ENCODE assay signal across 8 cellular contexts in genomic region chr15:55526559-55527036, GRCh38. TPM values are rescaled to one million over a fixed set of nuclear protein-coding genes. Genes with fewer than 3 reads are reported as not detected.
DNase-seq lines count a peak whose midpoint lies in the region; ATAC-seq and TF ChIP-seq lines count a peak whose summit lies in the region.

No MANE protein-coding gene starts in this region.

- DNase-seq in AML-193 (lab: John Stamatoyannopoulos, UW) (peak; percentile 67 to 71), GM03348 (ENCODE audit: low spot score) (peak; percentile 67), NCI-H146 treated with DMSO at 0.1 percent for 48 hours (lab: John Stamatoyannopoulos, UW; ENCODE audit: unreplicated experiment) (peak; percentile 0), inferior parietal cortex (ENCODE audit: extremely low spot score) (peak; percentile 5), upper lobe of right lung (no peak), GOT3 (lab: John Stamatoyannopoulos, UW) (no peak)
- no peak for DNase-seq in activated naive CD8-positive, alpha-beta T cell treated with anti-CD3 and anti-CD28 coated beads, Interleukin-2, amount 50 U/mL, for 24 hours

- no peaks in the 10 kb centered on the region for H3K9me3 Mint-ChIP-seq in activated naive CD8-positive, alpha-beta T cell treated with anti-CD3 and anti-CD28 coated beads, Interleukin-2, amount 50 U/mL, for 24 hours

- intact Hi-C loops in upper lobe of right lung (cut with DNase I) = no loop called here

- H3K27me3 ChIP-seq in upper lobe of right lung = no peaks in the 10 kb centered on the region

- H3K4me1 ChIP-seq in upper lobe of right lung = no peaks in the 10 kb centered on the region

- no peaks in the 10 kb centered on the region for H3K36me3 Mint-ChIP-seq in activated naive CD8-positive, alpha-beta T cell treated with anti-CD3 and anti-CD28 coated beads, Interleukin-2, amount 50 U/mL, for 24 hours (ENCODE audit: low read depth)

- no peaks in the 10 kb centered on the region for H3K36me3 ChIP-seq in upper lobe of right lung

- H3K4me3 Mint-ChIP-seq in activated naive CD8-positive, alpha-beta T cell treated with anti-CD3 and anti-CD28 coated beads, Interleukin-2, amount 50 U/mL, for 24 hours = no peak overlapping the region

- H3K27me3 Mint-ChIP-seq in activated naive CD8-positive, alpha-beta T cell treated with anti-CD3 and anti-CD28 coated beads, Interleukin-2, amount 50 U/mL, for 24 hours = peaks cover 19% of the 10 kb centered on the region

- H3K4me1 Mint-ChIP-seq in activated naive CD8-positive, alpha-beta T cell treated with anti-CD3 and anti-CD28 coated beads, Interleukin-2, amount 50 U/mL, for 24 hours = no peaks in the 10 kb centered on the region

- peak; percentile 77 for ATAC-seq in HG02798 (IDR thresholded peaks at IDR 0.05; ENCODE audit: poor library complexity, unreplicated experiment)
- ATAC-seq in activated naive CD8-positive, alpha-beta T cell treated with anti-CD3 and anti-CD28 coated beads, Interleukin-2, amount 50 U/mL, for 24 hours = peak; percentile 59
- ATAC-seq in upper lobe of right lung = peak; percentile 94

- TF ChIP-seq CTCF in upper lobe of right lung (IDR thresholded peaks at IDR 0.05) = peak; percentile 57

- no peak overlapping the region for H3K27ac ChIP-seq in upper lobe of right lung

- H3K27ac Mint-ChIP-seq in activated naive CD8-positive, alpha-beta T cell treated with anti-CD3 and anti-CD28 coated beads, Interleukin-2, amount 50 U/mL, for 24 hours = no peak overlapping the region

- H3K4me3 ChIP-seq in upper lobe of right lung = no peak overlapping the region

- H3K9me3 ChIP-seq in upper lobe of right lung = no peaks in the 10 kb centered on the region

RNA-seq across cellular contexts. Expression of gene DNAAF4, which starts 18.6 kb away (rescaled TPM):
- total RNA-seq in upper lobe of right lung = 2.4 TPM

Comparison
In these comparisons a context has a peak if more than half of its experiments do, and no peak if none do; other contexts are left out.
1. DNase-seq: peak in AML-193 (2 of 2), GM03348 (single experiment), NCI-H146 treated with DMSO at 0.1 percent for 48 hours (single experiment) and inferior parietal cortex (single experiment); none in activated naive CD8-positive, alpha-beta T cell treated with anti-CD3 and anti-CD28 coated beads, Interleukin-2, amount 50 U/mL, for 24 hours (single experiment), upper lobe of right lung (single experiment) and GOT3 (single experiment).
2. Peak in every context shown above with its lines, with median percentiles within 50 percentile points of each other: ATAC-seq.